ENCODE assay signal across 1 cellular context in the genomic region with DNA sequence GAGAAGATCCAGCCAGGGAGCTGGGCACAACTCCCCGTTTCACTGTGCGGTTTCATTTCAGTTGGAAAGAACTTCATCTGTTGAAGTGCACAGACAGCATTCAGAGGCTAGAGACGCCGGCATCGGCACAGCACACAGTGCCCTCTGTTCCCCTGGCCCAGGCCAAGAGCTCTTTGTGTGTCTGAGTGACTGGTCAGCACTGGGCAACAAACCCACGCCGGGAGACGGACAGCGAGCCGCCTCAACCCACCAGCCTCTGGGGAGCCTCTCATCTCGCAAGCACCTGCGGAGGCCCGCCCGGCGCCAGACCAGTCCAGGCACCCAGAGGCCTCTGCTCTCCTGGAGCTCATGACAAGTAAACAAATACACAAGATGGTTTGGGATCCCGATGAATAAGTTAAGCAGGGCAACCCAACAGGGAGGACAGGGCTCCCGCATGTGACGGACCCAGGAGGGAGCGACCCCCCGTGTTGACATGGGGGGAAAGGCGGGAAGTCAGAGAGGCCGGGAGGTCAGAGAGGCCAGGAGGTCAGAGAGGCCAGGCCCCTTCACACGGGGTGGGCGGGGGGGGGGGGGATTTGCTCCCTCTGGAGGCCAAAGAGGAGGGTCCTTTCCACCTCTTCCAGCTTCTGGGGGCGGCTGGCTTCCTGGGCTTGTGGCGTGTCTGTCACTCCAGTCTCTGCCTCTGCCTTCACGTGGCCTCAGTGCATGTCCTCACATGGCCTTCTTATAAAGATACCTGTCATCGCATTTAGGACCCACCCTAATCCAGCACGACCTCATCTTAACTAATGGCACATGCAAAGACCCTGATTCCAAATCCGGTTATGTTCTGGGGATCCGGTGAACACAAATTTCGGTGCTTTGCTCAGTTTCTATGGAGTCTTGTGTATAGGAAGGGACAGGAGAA.
TF ChIP-seq lines count a peak whose summit lies in the region.

No MANE protein-coding gene starts in this region.

TF ChIP-seq in GM23338, 12 proteins besides CTCF, POLR2A, EP300 and RAD21 (continued from another document):
- TF ChIP-seq, protein P1, sequence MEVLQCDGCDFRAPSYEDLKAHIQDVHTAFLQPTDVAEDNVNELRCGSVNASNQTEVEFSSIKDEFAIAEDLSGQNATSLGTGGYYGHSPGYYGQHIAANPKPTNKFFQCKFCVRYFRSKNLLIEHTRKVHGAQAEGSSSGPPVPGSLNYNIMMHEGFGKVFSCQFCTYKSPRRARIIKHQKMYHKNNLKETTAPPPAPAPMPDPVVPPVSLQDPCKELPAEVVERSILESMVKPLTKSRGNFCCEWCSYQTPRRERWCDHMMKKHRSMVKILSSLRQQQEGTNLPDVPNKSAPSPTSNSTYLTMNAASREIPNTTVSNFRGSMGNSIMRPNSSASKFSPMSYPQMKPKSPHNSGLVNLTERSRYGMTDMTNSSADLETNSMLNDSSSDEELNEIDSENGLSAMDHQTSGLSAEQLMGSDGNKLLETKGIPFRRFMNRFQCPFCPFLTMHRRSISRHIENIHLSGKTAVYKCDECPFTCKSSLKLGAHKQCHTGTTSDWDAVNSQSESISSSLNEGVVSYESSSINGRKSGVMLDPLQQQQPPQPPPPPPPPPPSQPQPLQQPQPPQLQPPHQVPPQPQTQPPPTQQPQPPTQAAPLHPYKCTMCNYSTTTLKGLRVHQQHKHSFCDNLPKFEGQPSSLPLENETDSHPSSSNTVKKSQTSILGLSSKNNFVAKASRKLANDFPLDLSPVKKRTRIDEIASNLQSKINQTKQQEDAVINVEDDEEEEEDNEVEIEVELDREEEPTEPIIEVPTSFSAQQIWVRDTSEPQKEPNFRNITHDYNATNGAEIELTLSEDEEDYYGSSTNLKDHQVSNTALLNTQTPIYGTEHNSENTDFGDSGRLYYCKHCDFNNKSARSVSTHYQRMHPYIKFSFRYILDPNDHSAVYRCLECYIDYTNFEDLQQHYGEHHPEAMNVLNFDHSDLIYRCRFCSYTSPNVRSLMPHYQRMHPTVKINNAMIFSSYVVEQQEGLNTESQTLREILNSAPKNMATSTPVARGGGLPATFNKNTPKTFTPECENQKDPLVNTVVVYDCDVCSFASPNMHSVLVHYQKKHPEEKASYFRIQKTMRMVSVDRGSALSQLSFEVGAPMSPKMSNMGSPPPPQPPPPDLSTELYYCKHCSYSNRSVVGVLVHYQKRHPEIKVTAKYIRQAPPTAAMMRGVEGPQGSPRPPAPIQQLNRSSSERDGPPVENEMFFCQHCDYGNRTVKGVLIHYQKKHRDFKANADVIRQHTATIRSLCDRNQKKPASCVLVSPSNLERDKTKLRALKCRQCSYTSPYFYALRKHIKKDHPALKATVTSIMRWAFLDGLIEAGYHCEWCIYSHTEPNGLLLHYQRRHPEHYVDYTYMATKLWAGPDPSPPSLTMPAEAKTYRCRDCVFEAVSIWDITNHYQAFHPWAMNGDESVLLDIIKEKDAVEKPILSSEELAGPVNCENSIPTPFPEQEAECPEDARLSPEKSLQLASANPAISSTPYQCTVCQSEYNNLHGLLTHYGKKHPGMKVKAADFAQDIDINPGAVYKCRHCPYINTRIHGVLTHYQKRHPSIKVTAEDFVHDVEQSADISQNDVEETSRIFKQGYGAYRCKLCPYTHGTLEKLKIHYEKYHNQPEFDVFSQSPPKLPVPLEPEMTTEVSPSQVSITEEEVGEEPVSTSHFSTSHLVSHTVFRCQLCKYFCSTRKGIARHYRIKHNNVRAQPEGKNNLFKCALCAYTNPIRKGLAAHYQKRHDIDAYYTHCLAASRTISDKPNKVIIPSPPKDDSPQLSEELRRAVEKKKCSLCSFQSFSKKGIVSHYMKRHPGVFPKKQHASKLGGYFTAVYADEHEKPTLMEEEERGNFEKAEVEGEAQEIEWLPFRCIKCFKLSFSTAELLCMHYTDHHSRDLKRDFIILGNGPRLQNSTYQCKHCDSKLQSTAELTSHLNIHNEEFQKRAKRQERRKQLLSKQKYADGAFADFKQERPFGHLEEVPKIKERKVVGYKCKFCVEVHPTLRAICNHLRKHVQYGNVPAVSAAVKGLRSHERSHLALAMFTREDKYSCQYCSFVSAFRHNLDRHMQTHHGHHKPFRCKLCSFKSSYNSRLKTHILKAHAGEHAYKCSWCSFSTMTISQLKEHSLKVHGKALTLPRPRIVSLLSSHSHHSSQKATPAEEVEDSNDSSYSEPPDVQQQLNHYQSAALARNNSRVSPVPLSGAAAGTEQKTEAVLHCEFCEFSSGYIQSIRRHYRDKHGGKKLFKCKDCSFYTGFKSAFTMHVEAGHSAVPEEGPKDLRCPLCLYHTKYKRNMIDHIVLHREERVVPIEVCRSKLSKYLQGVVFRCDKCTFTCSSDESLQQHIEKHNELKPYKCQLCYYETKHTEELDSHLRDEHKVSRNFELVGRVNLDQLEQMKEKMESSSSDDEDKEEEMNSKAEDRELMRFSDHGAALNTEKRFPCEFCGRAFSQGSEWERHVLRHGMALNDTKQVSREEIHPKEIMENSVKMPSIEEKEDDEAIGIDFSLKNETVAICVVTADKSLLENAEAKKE (CRISPR knock-in tag; IDR thresholded peaks at IDR 0.05) = no peak
- TF ChIP-seq JUNB (IDR thresholded peaks at IDR 0.05; ENCODE audit: unreplicated experiment) = no peak
- no peak for TF ChIP-seq EZH2phosphoT487 (IDR thresholded peaks at IDR 0.05; ENCODE audit: unreplicated experiment)
